Comparison of ENCODE assay signal across 6 cellular contexts in genomic region chr1:148138606-148139005, GRCh38. TPM values are rescaled to one million over a fixed set of nuclear protein-coding genes. Genes with fewer than 3 reads are reported as not detected.
DNase-seq lines count a peak whose midpoint lies in the region; ATAC-seq, FAIRE-seq and TF ChIP-seq lines count a peak whose summit lies in the region.
"Not testable (repeated sequence)": the region's sequence is repeated elsewhere in the genome, so short reads cannot be mapped to it uniquely, and the experiment has no call there.

No MANE protein-coding gene starts in this region.

- H3K4me3 Mint-ChIP-seq in GM23338 = not testable (repeated sequence)

- in situ Hi-C loops in K562 (cut with MboI) = loop anchor here (10.0 kb wide), 1 partner anchor 1184 kb away; no protein-coding TSS in a partner anchor

- H3K4me2 ChIP-seq in GM23338 = 0 out of 2 replicates have a peak overlapping the region, but pooled peaks have one; percentile 32
- not testable (repeated sequence) for H3K4me2 ChIP-seq in PC-9; K562 (ENCODE audit: insufficient read depth, low read length); hepatocyte

- TF ChIP-seq CTCF in GM23338 (conservative IDR thresholded peaks at IDR 0.05; ENCODE audit: low read depth in 2 of 2); PC-9 (conservative IDR thresholded peaks at IDR 0.05); WERI-Rb-1 (IDR thresholded peaks at IDR 0.05; ENCODE audit: low read depth, low read length); K562 (IDR thresholded peaks at IDR 0.05 in 2 of 3, conservative IDR thresholded peaks at IDR 0.05 in 1 of 3; ENCODE audit: insufficient read depth in 2 of 3, low read depth in 1 of 3, low read length in 3 of 3); hepatocyte (IDR thresholded peaks at IDR 0.05; ENCODE audit: poor library complexity); right lobe of liver (IDR thresholded peaks at IDR 0.05): not testable (repeated sequence)

- not testable (repeated sequence) for H3F3A ChIP-seq in GM23338 (replicated peaks; ENCODE audit: low read depth); PC-9 (ENCODE audit: insufficient read depth, low read depth)

- WGBS in K562 (ENCODE audit: insufficient coverage, low coverage, missing lambda C conversion rate) = no CpG with 5 or more reads among the region's 2 CpGs
- WGBS in hepatocyte (ENCODE audit: low lambda C conversion rate, missing lambda C conversion rate) = 80% methylated on average over 1 of the region's 2 CpGs
- WGBS in right lobe of liver (ENCODE audit: insufficient coverage, low coverage, low lambda C conversion rate, missing lambda C conversion rate) = no CpG with 5 or more reads among the region's 2 CpGs

- H3K36me3 Mint-ChIP-seq in GM23338 (ENCODE audit: low read depth) = not testable (repeated sequence)

- BruUV-seq in PC-9 (replicated peaks; lab: Mats Ljungman, UMichigan) = TSS peak; percentile 5
- BruUV-seq in K562 (replicated peaks; lab: Mats Ljungman, UMichigan) = not testable (repeated sequence)

- not testable (repeated sequence) for H3K4me1 ChIP-seq in GM23338 (ENCODE audit: insufficient read depth); PC-9 (replicated peaks; ENCODE audit: insufficient read depth); K562 (replicated peaks in 1 of 2; ENCODE audit: control insufficient read depth in 2 of 2, insufficient read depth in 2 of 2, low read length in 2 of 2); hepatocyte (ENCODE audit: insufficient read depth); right lobe of liver

- not testable (repeated sequence) for TF ChIP-seq POLR2A in K562 (conservative IDR thresholded peaks at IDR 0.05); right lobe of liver (IDR thresholded peaks at IDR 0.05)

- not testable (repeated sequence) for H3K79me2 ChIP-seq in GM23338 (replicated peaks; ENCODE audit: insufficient read depth); PC-9 (ENCODE audit: low read depth); K562 (ENCODE audit: control insufficient read depth, insufficient read depth, low read length); hepatocyte

- not testable (repeated sequence) for TF ChIP-seq EP300 in K562 (IDR thresholded peaks at IDR 0.05; ENCODE audit: low read length)

- H3K27ac ChIP-seq in GM23338 (ENCODE audit: low read depth); PC-9; K562 (ENCODE audit: extremely low read depth, low read depth, low read length): not testable (repeated sequence)
- H3K27ac ChIP-seq in WERI-Rb-1 = peak overlapping the region; percentile 30
- peak overlapping the region; percentile 43 for H3K27ac ChIP-seq in hepatocyte
- H3K27ac ChIP-seq in right lobe of liver = peak overlapping the region in 2 of 3 donors; percentile 66 to 67

- not testable (repeated sequence) for H3K9me3 Mint-ChIP-seq in GM23338

- not testable (repeated sequence) for FAIRE-seq in K562 (lab: Jason Lieb, UNC)

- intact Hi-C loops in PC-9 (cut with micrococcal nuclease; ENCODE audit: unreplicated experiment); K562 (cut with micrococcal nuclease); right lobe of liver (cut with DNase I): not testable (repeated sequence)

- not testable (repeated sequence) for TF ChIP-seq RAD21 in K562 (CRISPR knock-in tag; conservative IDR thresholded peaks at IDR 0.05 in 1 of 2, IDR thresholded peaks at IDR 0.05 in 1 of 2)

- H3K9me2 ChIP-seq in GM23338 (ENCODE audit: insufficient read depth); PC-9 (ENCODE audit: insufficient read depth); hepatocyte (replicated peaks; ENCODE audit: insufficient read depth): not testable (repeated sequence)

- DNase-seq in GM23338 (ENCODE audit: low spot score); PC-9; K562 (ENCODE audit: extremely low read depth in 1 of 4, low spot score in 3 of 4); hepatocyte (ENCODE audit: low spot score); right lobe of liver: not testable (repeated sequence)
- DNase-seq in WERI-Rb-1 = peak; percentile 50

- H3K27me3 ChIP-seq in GM23338 (ENCODE audit: insufficient read depth); PC-9 (ENCODE audit: insufficient read depth, low read depth); WERI-Rb-1 (ENCODE audit: insufficient read depth, low read depth, severe bottlenecking); K562 (ENCODE audit: control insufficient read depth in 2 of 2, insufficient read depth in 2 of 2, low read length in 2 of 2); hepatocyte; right lobe of liver: not testable (repeated sequence)

- POLR2A ChIA-PET in PC-9 (lab: Charles Lee; ENCODE audit: unreplicated experiment); K562 (lab: Yijun Ruan, JAX): not testable (repeated sequence)

- H3K9ac ChIP-seq in K562 (ENCODE audit: insufficient read depth in 1 of 2, low read depth in 2 of 2, low read length in 2 of 2) = not testable (repeated sequence)

- not testable (repeated sequence) for H3K4me3 ChIP-seq in GM23338; PC-9; WERI-Rb-1 (ENCODE audit: low read depth, low read length); K562; hepatocyte; right lobe of liver

- not testable (repeated sequence) for ATAC-seq in GM23338, K562, right lobe of liver

- H3K27ac Mint-ChIP-seq in GM23338 = not testable (repeated sequence)

- H3K4me1 Mint-ChIP-seq in GM23338 = not testable (repeated sequence)

- H3K9me1 ChIP-seq in K562 (ENCODE audit: control insufficient read depth, insufficient read depth, low read length) = not testable (repeated sequence)

- H2AFZ ChIP-seq in GM23338; PC-9; K562 (ENCODE audit: low read depth, low read length); hepatocyte: not testable (repeated sequence)

- CTCF ChIA-PET in PC-9 (lab: Charles Lee); K562 (lab: Yijun Ruan, JAX; ENCODE audit: low intra/inter-chr PET ratio): not testable (repeated sequence)

- not testable (repeated sequence) for H3K9me3 ChIP-seq in PC-9 (ENCODE audit: insufficient read depth, low read depth); WERI-Rb-1 (ENCODE audit: severe bottlenecking); K562 (replicated peaks; ENCODE audit: control insufficient read depth, insufficient read depth, low read depth, low read length); hepatocyte (ENCODE audit: low read depth); right lobe of liver

- not testable (repeated sequence) for H3K36me3 ChIP-seq in GM23338 (ENCODE audit: insufficient read depth); PC-9 (ENCODE audit: low read depth); K562 (ENCODE audit: control insufficient read depth, insufficient read depth, low read length); hepatocyte (replicated peaks; ENCODE audit: insufficient read depth, low read depth); right lobe of liver
- H3K36me3 ChIP-seq in WERI-Rb-1 = peaks cover 11% of the 10 kb centered on the region

- H3K27me3 Mint-ChIP-seq in GM23338 (ENCODE audit: insufficient read depth, low read depth, poor library complexity) = not testable (repeated sequence)

- H4K20me1 ChIP-seq in GM23338 (replicated peaks; ENCODE audit: insufficient read depth); PC-9 (ENCODE audit: insufficient read depth); K562 (replicated peaks; ENCODE audit: control insufficient read depth, insufficient read depth, low read length); hepatocyte (ENCODE audit: insufficient read depth, poor library complexity, severe bottlenecking): not testable (repeated sequence)

RNA-seq across cellular contexts. Expression of gene NBPF11, which starts 13.5 kb away (rescaled TPM):
- 5.6 and 8.5 TPM in 2 replicates for total RNA-seq in GM23338 (2014; rRNA removed; shearing (Covaris generic))
- polyA plus RNA-seq in GM23338 (2016; fragmentation: Nextera tagmentation; extraction: Ambion mirVana) (5.6 and 6.7 TPM in 2 replicates), K562 (2011; rRNA removed) (16.5 and 17.0 TPM in 2 replicates), K562 (2014; fragmentation: Illumina TruSeq; extraction: Trizol) (9.3 and 10.2 TPM in 2 replicates), K562 (2014; fragmentation: Nextera tagmentation; extraction: Ambion mirVana) (1 to 10 TPM; 2.8 to 3.3 TPM), K562 (2014; rRNA removed) (9.1 and 10.1 TPM in 2 replicates), hepatocyte (6.4 and 9.2 TPM in 2 replicates)
- total RNA-seq in PC-9 (2021) (12.9 and 15.3 TPM in 2 replicates), K562 (2014; rRNA removed) (5.1 and 5.6 TPM in 2 replicates), K562 (2014; rRNA removed; fragmentation: Illumina TruSeq; extraction: Trizol) (6.9 and 7.9 TPM in 2 replicates), K562 (2015; rRNA removed; fragmentation: Illumina TruSeq; extraction: Trizol) (8.1 and 8.7 TPM in 2 replicates), K562 (2021) (6.5 and 8.0 TPM in 2 replicates), hepatocyte (9.9 and 10.0 TPM in 2 replicates), right lobe of liver (10 to 100 TPM in 3 of 6 experiments, 1 to 10 TPM in 3; 4.7 to 11.1 (median 8.4) TPM)
- 27.8 and 43.3 TPM in 2 replicates for total RNA-seq in K562 (2011; cell fraction: chromatin; rRNA removed; ENCODE audit: low replicate concordance)
- total RNA-seq in K562 (2011; cell fraction: nucleolus; rRNA removed) = 16.5 and 18.8 TPM in 2 replicates
- 22.3 and 25.0 TPM in 2 replicates for total RNA-seq in K562 (2011; cell fraction: nucleoplasm; rRNA removed)
- polyA plus RNA-seq in K562 (2011; cell fraction: cytosol; rRNA removed) = 5.7 and 8.7 TPM in 2 replicates
- polyA plus RNA-seq in K562 (2011; cell fraction: nucleus; rRNA removed) = 57.0 and 64.2 TPM in 2 replicates
- 6.3 and 9.5 TPM in 2 replicates for polyA plus RNA-seq in K562 (2012)
- 7.6 and 8.5 TPM in 2 replicates for polyA minus RNA-seq in K562 (2011; rRNA and poly(A)+ RNA removed)
- 2.4 and 3.9 TPM in 2 replicates for polyA minus RNA-seq in K562 (2011; cell fraction: cytosol; rRNA and poly(A)+ RNA removed)
- 12.9 and 17.0 TPM in 2 replicates for polyA minus RNA-seq in K562 (2011; cell fraction: nucleus; rRNA and poly(A)+ RNA removed)
